8 cellular contexts compared by ENCODE assay signal in genomic region chr3:154018100-154018696, GRCh38.
DNase-seq lines count a peak whose midpoint lies in the region; ATAC-seq, FAIRE-seq and TF ChIP-seq lines count a peak whose summit lies in the region.

No MANE protein-coding gene starts in this region.

- no peak for FAIRE-seq in D721Med (lab: Jason Lieb, UNC)

- no peaks in the 10 kb centered on the region for H3K4me1 ChIP-seq in spleen

- no peaks in the 10 kb centered on the region for H3K9me3 ChIP-seq in spleen

- intact Hi-C loops in spleen (cut with DNase I; ENCODE audit: low total_unique reads), result no loop called here

- TF ChIP-seq POLR2A in spleen (IDR thresholded peaks at IDR 0.05), result no peak

- WGBS in spleen, 5 donors, result 42 to 68% (median 66%) methylated on average over 3 of the region's 3 CpGs

- DNase-seq in D721Med (ENCODE audit: insufficient read length, low spot score) (no peak), HK-2 (ENCODE audit: unreplicated experiment) (peak; percentile 29), SKM-1 (lab: John Stamatoyannopoulos, UW; ENCODE audit: unreplicated experiment) (peak; percentile 18), dermis blood vessel endothelial cell (peak; percentile 61), spleen (peak; percentile 49), dedifferentiated amniotic fluid mesenchymal stem cell (ENCODE audit: extremely low spot score) (no peak), NCI-H2171 treated with DMSO at 0.1 percent for 48 hours (lab: John Stamatoyannopoulos, UW) (no peak)

- no peak overlapping the region for H3K27ac ChIP-seq in spleen

- no peaks in the 10 kb centered on the region for H3K36me3 ChIP-seq in spleen

- peak; percentile 95 for ATAC-seq in GM19351 (IDR thresholded peaks at IDR 0.05; ENCODE audit: unreplicated experiment)

- TF ChIP-seq CTCF in D721Med (IDR thresholded peaks at IDR 0.05; ENCODE audit: insufficient read depth, missing control alignments), result peak; percentile 54
- peak in 5 of 11 experiments; percentile 27 to 51 (median 43) for TF ChIP-seq CTCF in spleen (IDR thresholded peaks at IDR 0.05 in 8 of 11, conservative IDR thresholded peaks at IDR 0.05 in 3 of 11)

- no peak overlapping the region for H3K4me3 ChIP-seq in spleen

- no peaks in the 10 kb centered on the region for H3K27me3 ChIP-seq in spleen (replicated peaks in 1 of 7)

Comparison
In these comparisons a context has a peak if more than half of its experiments do, and no peak if none do; other contexts are left out.
1. DNase-seq: peak in HK-2 (single experiment), SKM-1 (single experiment), dermis blood vessel endothelial cell (single experiment) and spleen (single experiment); none in D721Med (single experiment), dedifferentiated amniotic fluid mesenchymal stem cell (single experiment) and NCI-H2171 treated with DMSO at 0.1 percent for 48 hours (single experiment).